8 cellular contexts compared by ENCODE assay signal in the genomic region with DNA sequence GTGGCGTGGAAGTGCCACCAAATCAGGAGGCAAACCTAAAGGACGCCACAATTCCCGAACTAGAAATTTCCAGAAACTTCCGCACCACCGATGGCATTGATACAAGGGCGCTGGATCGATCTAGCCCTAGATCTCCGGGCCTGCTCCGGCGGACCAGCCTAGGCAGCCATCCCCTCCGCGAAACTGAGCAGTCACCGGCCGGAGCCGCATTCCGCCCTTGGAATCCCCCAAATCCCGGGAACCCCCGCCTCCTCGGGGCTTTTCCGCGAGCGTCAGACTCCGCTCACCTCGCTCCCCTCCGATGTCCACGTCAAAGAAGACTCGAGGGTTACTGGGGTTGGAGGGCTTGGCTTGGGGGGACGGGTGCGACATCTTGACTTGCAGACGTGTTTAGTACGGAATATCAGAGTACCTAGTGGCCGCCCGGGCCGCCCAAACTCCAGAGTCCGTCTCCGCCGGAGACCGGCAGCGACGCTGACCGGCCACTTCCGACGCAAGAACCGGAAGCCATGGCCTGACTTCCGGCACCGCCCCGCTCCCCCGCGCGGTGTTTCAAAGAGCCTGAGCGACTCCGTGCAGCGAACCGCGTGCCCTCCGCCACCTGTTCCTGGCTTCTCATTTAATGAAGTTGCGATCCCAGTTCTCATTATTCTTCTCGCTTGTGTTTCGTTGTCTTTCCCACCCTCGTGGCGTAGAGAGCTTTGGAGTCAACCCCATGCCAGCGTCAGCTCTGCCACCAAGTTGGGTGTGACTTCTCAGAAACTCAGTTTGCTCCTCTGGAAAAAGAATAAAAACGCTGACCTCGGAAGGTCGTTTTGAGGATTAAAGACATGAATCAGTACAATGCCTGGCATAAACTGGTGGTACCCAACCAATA. TPM values are rescaled to one million over a fixed set of nuclear protein-coding genes. Genes with fewer than 3 reads are reported as not detected.
DNase-seq lines count a peak whose midpoint lies in the region; ATAC-seq, FAIRE-seq and TF ChIP-seq lines count a peak whose summit lies in the region.

A gene (minus strand): TSS at position 480 of the 877 bp plus-strand sequence. CDS start 108 bp downstream, at position 372.

- H3K36me3 ChIP-seq in adrenal gland (replicated peaks in 1 of 2) (peaks cover 0 to 24% of the 10 kb centered on the region in 2 donors), heart left ventricle (peaks cover 0 to 31% (median 25%) of the 10 kb centered on the region in 9 donors), transverse colon (peaks cover 0 to 15% (median 6%) of the 10 kb centered on the region in 4 donors)

- ATAC-seq in HG02763 (IDR thresholded peaks at IDR 0.05; ENCODE audit: unreplicated experiment), result peak; percentile 97
- ATAC-seq in heart left ventricle, result peak; percentile 91 to 98 (median 98)

- FAIRE-seq in GM12892 (lab: Jason Lieb, UNC), result peak; percentile 97

- in situ Hi-C loops in transverse colon (cut with MboI; ENCODE audit: low pct_ligation_motif_present in 1 of 4, low pct_unique_long_range_greater_than_20kb in 1 of 4, low sequenced_read_pairs in 3 of 4), result loop anchor here in 3 of 4 donors (10.0 to 25.0 kb wide), 3 partner anchors 132 to 482 kb away; no protein-coding TSS in a partner anchor

- H3K27ac ChIP-seq in adrenal gland (peak within 1 kb of the TSS; percentile 73 to 96 (median 83)), heart left ventricle (peak within 1 kb of the TSS; percentile 76 to 96 (median 94)), transverse colon (peak within 1 kb of the TSS; percentile 92 to 96 (median 92))

- intact Hi-C loops in adrenal gland (cut with DNase I) (loop anchor here (5.0 to 10.0 kb wide), 2 partner anchors 464 to 482 kb away; no protein-coding TSS in a partner anchor), heart left ventricle (cut with DNase I) (loop anchor here in 9 of 10 donors (5.0 to 10.0 kb wide), 7 partner anchors 44 to 724 kb away; a partner anchor contains a TSS), transverse colon (cut with DNase I; ENCODE audit: low total_unique reads) (loop anchor here (10.0 kb wide), 1 partner anchor 482 kb away; no protein-coding TSS in a partner anchor)

- TF ChIP-seq EP300 in transverse colon (IDR thresholded peaks at IDR 0.05; ENCODE audit: low read depth), result no peak

- peak within 1 kb of the TSS; percentile 25 to 82 (median 65) for H3K4me3 ChIP-seq in adrenal gland
- peak within 1 kb of the TSS; percentile 70 to 95 (median 85) for H3K4me3 ChIP-seq in heart left ventricle
- peak within 1 kb of the TSS; percentile 71 to 81 (median 76) for H3K4me3 ChIP-seq in transverse colon

- peak in 1 of 6 experiments; percentile 8 for TF ChIP-seq CTCF in adrenal gland (IDR thresholded peaks at IDR 0.05)
- no peak for TF ChIP-seq CTCF in heart left ventricle (IDR thresholded peaks at IDR 0.05)
- no peak for TF ChIP-seq CTCF in transverse colon (IDR thresholded peaks at IDR 0.05)

- DNase-seq in GM12892 (ENCODE audit: insufficient read length) (peak; percentile 65), NCI-H1417 (lab: John Stamatoyannopoulos, UW) (peak; percentile 60 to 94 (median 86)), T-helper 1 cell (peak; percentile 61 to 89 (median 72)), adrenal gland (peak; percentile 83 to 90 (median 84)), heart left ventricle (peak; percentile 86 to 92 (median 89)), pons (ENCODE audit: low spot score) (peak; percentile 80), transverse colon (peak; percentile 90)

- WGBS in adrenal gland, 4 donors, result 0% methylated on average over 25 to 65 of the region's 65 CpGs
- 0% methylated on average over 48 to 65 of the region's 65 CpGs for WGBS in heart left ventricle, 4 donors
- 0% methylated on average over 2 to 63 of the region's 65 CpGs for WGBS in transverse colon (ENCODE audit: low coverage in 1 of 2), 2 donors

- TF ChIP-seq POLR2A in GM12892 (IDR thresholded peaks at IDR 0.05; ENCODE audit: low read depth, low read length) (peak; percentile 87), adrenal gland (IDR thresholded peaks at IDR 0.05) (peak; percentile 57 to 64), heart left ventricle (IDR thresholded peaks at IDR 0.05) (peak in 1 of 2 donors; percentile 70), transverse colon (IDR thresholded peaks at IDR 0.05) (peak; percentile 78)

- H3K27me3 ChIP-seq in adrenal gland (no peaks in the 10 kb centered on the region), heart left ventricle (no peaks in the 10 kb centered on the region), transverse colon (no peaks in the 10 kb centered on the region)

- H3K9me3 ChIP-seq in adrenal gland (replicated peaks in 1 of 3) (no peaks in the 10 kb centered on the region), heart left ventricle (no peaks in the 10 kb centered on the region), transverse colon (no peaks in the 10 kb centered on the region)

- H3K4me1 ChIP-seq in adrenal gland (replicated peaks in 1 of 2) (peaks cover 6 to 13% of the 10 kb centered on the region in 2 donors), heart left ventricle (peaks cover 0 to 18% (median 12%) of the 10 kb centered on the region in 12 donors), transverse colon (peaks cover 0 to 16% (median 4%) of the 10 kb centered on the region in 4 donors)

RNA-seq across cellular contexts. Expression of the gene that starts here (rescaled TPM):
- polyA plus RNA-seq in GM12892 (2012; ENCODE audit: missing spikeins), result 45.0 TPM
- total RNA-seq in adrenal gland, result 10 to 100 TPM; 12.3 to 24.7 (median 20.8) TPM
- polyA plus RNA-seq in adrenal gland, result 10 to 100 TPM; 16.8 to 95.6 (median 18.9) TPM
- total RNA-seq in heart left ventricle, result 10 to 100 TPM; 24.1 to 43.4 (median 30.7) TPM
- 10 to 100 TPM; 37.0 to 55.3 TPM for polyA plus RNA-seq in heart left ventricle
- 10 to 100 TPM in 2 of 4 donors, 1 to 10 TPM in 2; 7.9 to 21.8 (median 12.8) TPM for total RNA-seq in transverse colon

Comparison
In these comparisons a context has a peak if more than half of its experiments do, and no peak if none do; other contexts are left out.
1. Peak in every context shown above with its lines: DNase-seq, ATAC-seq, H3K4me3 ChIP-seq and H3K27ac ChIP-seq.